In the genomic region with DNA sequence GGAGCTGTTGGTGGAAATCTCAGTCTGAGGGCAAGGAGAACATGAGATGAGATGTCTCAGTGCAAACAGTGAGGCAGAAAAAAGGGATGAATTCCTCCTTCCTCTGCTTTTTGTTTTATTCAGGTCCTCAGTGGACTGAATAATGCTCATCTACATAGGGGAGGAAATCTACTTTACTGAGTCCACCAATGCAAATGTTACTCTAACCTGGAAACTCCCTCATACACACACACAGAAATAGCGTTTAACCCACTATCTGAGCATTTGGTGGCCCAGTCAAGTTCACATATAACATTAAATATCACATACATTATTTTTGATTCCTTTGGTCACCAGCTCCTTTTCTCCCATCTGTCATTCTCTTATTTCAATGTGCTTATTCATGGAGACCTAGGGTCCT, we compare ENCODE assay signal across 30 cellular contexts.
DNase-seq lines count a peak whose midpoint lies in the region; ATAC-seq, FAIRE-seq and TF ChIP-seq lines count a peak whose summit lies in the region.
"Had no signal": no experiment of that assay in that cellular context is flagged by ENCODE, and none has a peak within 500 bp of the region (broad histone marks: within the 10 kb centered on the region; RNA-seq: fewer than 3 reads in every experiment).

No MANE protein-coding gene starts in this region.

- H3K4me3 Mint-ChIP-seq in effector memory CD8-positive, alpha-beta T cell, result no peak overlapping the region
- H3K4me3 Mint-ChIP-seq: CD8-positive, alpha-beta T cell; H9; T-cell; T-helper 2 cell treated with Interferon-gamma antibody and Interleukin-4, amounts not matched to agents 5 μg/mL and 100 μg/mL, for 36 hours had no signal

- no peaks in the 10 kb centered on the region for H3K4me1 Mint-ChIP-seq in effector memory CD8-positive, alpha-beta T cell (ENCODE audit: low read depth in 2 of 2)
- H3K4me1 Mint-ChIP-seq: H9, T-cell had no signal

- ATAC-seq in GM19328 (IDR thresholded peaks at IDR 0.05; ENCODE audit: unreplicated experiment) (peak; percentile 35), HG02798 (IDR thresholded peaks at IDR 0.05; ENCODE audit: poor library complexity, unreplicated experiment) (peak; percentile 42), HG03469 (IDR thresholded peaks at IDR 0.05; ENCODE audit: unreplicated experiment) (peak; percentile 26), left lung (no peak)
- ATAC-seq in effector memory CD8-positive, alpha-beta T cell (replicated peaks), result no peak
- ATAC-seq: CD8-positive, alpha-beta T cell; T-cell had no signal

- no peak overlapping the region for H3K27ac Mint-ChIP-seq in effector memory CD8-positive, alpha-beta T cell
- H3K27ac Mint-ChIP-seq: CD8-positive, alpha-beta T cell; H9; T-cell; T-helper 2 cell treated with Interferon-gamma antibody and Interleukin-4, amounts not matched to agents 5 μg/mL and 100 μg/mL, for 36 hours had no signal

- H3K27me3 ChIP-seq in left lung, result no peaks in the 10 kb centered on the region
- H3K27me3 ChIP-seq: Peyer's patch had no signal

- H3K36me3 ChIP-seq in left lung, result no peaks in the 10 kb centered on the region
- H3K36me3 ChIP-seq: Peyer's patch had no signal

- no peak overlapping the region for H3K27ac ChIP-seq in left lung
- H3K27ac ChIP-seq: GM23248, KMS-11, Peyer's patch had no signal

- no peaks in the 10 kb centered on the region for H3K4me1 ChIP-seq in left lung
- H3K4me1 ChIP-seq: Peyer's patch had no signal

- H3K36me3 Mint-ChIP-seq in effector memory CD8-positive, alpha-beta T cell (ENCODE audit: insufficient read depth), result no peaks in the 10 kb centered on the region
- H3K36me3 Mint-ChIP-seq: CD8-positive, alpha-beta T cell; T-cell had no signal

- DNase-seq in GM12892 (ENCODE audit: insufficient read length), result no peak
- DNase-seq in HCEC 1CT, result no peak
- no peak for DNase-seq in A172 (ENCODE audit: low spot score)
- DNase-seq in left lung, result no peak
- no peak for DNase-seq in effector memory CD8-positive, alpha-beta T cell
- DNase-seq: 8988T; AML-193; C1 segment of cervical spinal cord; CD8-positive, alpha-beta T cell; DMS153; GM23248; H9; IMR-90; NCI-H1092; NCI-H1436; NCI-H187 treated with DMSO at 0.1 percent for 48 hours; NCI-H226; NCI-H510A treated with DMSO at 0.1 percent for 48 hours; NCI-H774; NK-92 treated with Interleukin-12 subunit alpha and Interleukin-12 subunit beta, amount 100 ng/mL, for 24 hours; Peyer's patch; T-cell had no signal

- no peaks in the 10 kb centered on the region for H3K27me3 Mint-ChIP-seq in effector memory CD8-positive, alpha-beta T cell
- H3K27me3 Mint-ChIP-seq: T-cell had no signal

- H3K9me3 ChIP-seq in left lung, result no peaks in the 10 kb centered on the region
- H3K9me3 ChIP-seq: Peyer's patch had no signal

- no peak for TF ChIP-seq POLR2A in GM12892 (IDR thresholded peaks at IDR 0.05; ENCODE audit: low read depth, low read length)

- no peak overlapping the region for H3K4me3 ChIP-seq in left lung
- H3K4me3 ChIP-seq: GM23248, Peyer's patch had no signal

- no peaks in the 10 kb centered on the region for H3K9me3 Mint-ChIP-seq in effector memory CD8-positive, alpha-beta T cell
- H3K9me3 Mint-ChIP-seq: CD8-positive, alpha-beta T cell; H9; T-cell; T-helper 2 cell treated with Interferon-gamma antibody and Interleukin-4, amounts not matched to agents 5 μg/mL and 100 μg/mL, for 36 hours had no signal

- FAIRE-seq in GM12892 (lab: Jason Lieb, UNC), result peak; percentile 72
- FAIRE-seq: G401.6, GM19239, HTR-8/SVneo had no signal

- intact Hi-C loops in left lung (cut with DNase I), result no loop called here

- no peak for TF ChIP-seq CTCF in left lung (IDR thresholded peaks at IDR 0.05)

Comparison
In these comparisons a context has a peak if more than half of its experiments do, and no peak if none do; other contexts are left out.
1. ATAC-seq: peak in GM19328 (single experiment), HG02798 (single experiment) and HG03469 (single experiment); none in left lung (single experiment) and effector memory CD8-positive, alpha-beta T cell (single experiment).